8 cellular contexts compared by ENCODE assay signal in genomic region chr19:2315818-2316353, GRCh38. TPM values are rescaled to one million over a fixed set of nuclear protein-coding genes. Genes with fewer than 3 reads are reported as not detected.
A peak's percentile ranks its signal among the peaks of the same experiment; 100 is the strongest.
DNase-seq lines count a peak whose midpoint lies in the region; ATAC-seq and TF ChIP-seq lines count a peak whose summit lies in the region.

No MANE protein-coding gene starts in this region.

- H3K27me3 ChIP-seq in dorsolateral prefrontal cortex, result peaks cover 0 to 10% (median 0%) of the 10 kb centered on the region in 45 donors
- H3K27me3 ChIP-seq in uterus, result peaks cover 0 to 11% of the 10 kb centered on the region in 2 donors

- H3K4me1 Mint-ChIP-seq in memory B cell, result peaks cover 31% of the 10 kb centered on the region

- H3K27me3 Mint-ChIP-seq in memory B cell, result no peaks in the 10 kb centered on the region

- DNase-seq in activated naive CD4-positive, alpha-beta T cell treated with anti-CD3 and anti-CD28 coated beads, Interleukin-2, amount 50 U/mL, for 72 hours (ENCODE audit: low spot score in 2 of 2), result peak in 1 of 2 donors; percentile 41
- no peak for DNase-seq in activated naive CD4-positive, alpha-beta T cell (lab: John Stamatoyannopoulos, UW)
- DNase-seq in OCI-LY7 (ENCODE audit: low spot score) (peak; percentile 37), dorsolateral prefrontal cortex (peak in 8 of 10 donors; percentile 61 to 81 (median 74)), memory B cell (ENCODE audit: low spot score in 2 of 2) (no peak), uterus (no peak), GOT3 (lab: John Stamatoyannopoulos, UW) (no peak)

- no peaks in the 10 kb centered on the region for H3K79me2 ChIP-seq in OCI-LY7 (ENCODE audit: insufficient read depth, low read depth, low read length)

- peaks cover 23% of the 10 kb centered on the region for H3K4me1 ChIP-seq in OCI-LY7 (ENCODE audit: insufficient read depth, low read length, poor library complexity, severe bottlenecking)
- no peaks in the 10 kb centered on the region for H3K4me1 ChIP-seq in uterus

- H3K9me2 ChIP-seq in OCI-LY7 (ENCODE audit: insufficient read depth, low read length), result no peaks in the 10 kb centered on the region

- peaks cover 10 to 15% of the 10 kb centered on the region in 2 donors for H3K9me3 Mint-ChIP-seq in activated naive CD4-positive, alpha-beta T cell treated with anti-CD3 and anti-CD28 coated beads, Interleukin-2, amount 50 U/mL, for 72 hours
- peaks cover 3% of the 10 kb centered on the region for H3K9me3 Mint-ChIP-seq in memory B cell

- H3K4me3 Mint-ChIP-seq in memory B cell, result peak overlapping the region; percentile 66

- CTCF ChIA-PET in OCI-LY7 (lab: Charles Lee; ENCODE audit: unreplicated experiment), result no interaction called here

- H3K27ac ChIP-seq in OCI-LY7 (ENCODE audit: low read depth, low read length, poor library complexity, severe bottlenecking) (no peak overlapping the region), dorsolateral prefrontal cortex (peak overlapping the region in 18 of 59 donors; percentile 8 to 60 (median 30)), uterus (no peak overlapping the region)

- H3K4me3 ChIP-seq in OCI-LY7 (ENCODE audit: low read depth, low read length, poor library complexity, severe bottlenecking) (no peak overlapping the region), dorsolateral prefrontal cortex (no peak overlapping the region), uterus (no peak overlapping the region)

- TF ChIP-seq CTCF in OCI-LY7 (conservative IDR thresholded peaks at IDR 0.05; ENCODE audit: low read length), result peak; percentile 37; the same call in 1 of the 2 replicates
- TF ChIP-seq CTCF in dorsolateral prefrontal cortex (IDR thresholded peaks at IDR 0.05 in 54 of 56, conservative IDR thresholded peaks at IDR 0.05 in 2 of 56; ENCODE audit: low read depth in 1 of 56, partially characterized antibody in 56 of 56), result peak; percentile 29 to 88 (median 76)
- TF ChIP-seq CTCF in uterus (IDR thresholded peaks at IDR 0.05), result peak in 3 of 4 experiments; percentile 35 to 59 (median 55)

- peaks cover 12 to 15% of the 10 kb centered on the region in 2 donors for H3K36me3 Mint-ChIP-seq in activated naive CD4-positive, alpha-beta T cell treated with anti-CD3 and anti-CD28 coated beads, Interleukin-2, amount 50 U/mL, for 72 hours
- H3K36me3 Mint-ChIP-seq in memory B cell, result no peaks in the 10 kb centered on the region

- no peak for TF ChIP-seq POLR2A in uterus (IDR thresholded peaks at IDR 0.05)

- BruUV-seq in OCI-LY7 (replicated peaks; lab: Mats Ljungman, UMichigan), result no TSS peak

- intact Hi-C loops in OCI-LY7 (cut with micrococcal nuclease; ENCODE audit: unreplicated experiment) (loop anchor here (5.0 kb wide), 1 partner anchor 159 kb away; no protein-coding TSS in a partner anchor), dorsolateral prefrontal cortex (cut with DNase I) (loop anchor here (2.0 to 5.0 kb wide), 5 partner anchors 39 to 164 kb away; partner anchors contain the start of genes AP3D1 (in 1 of the 2), PLEKHJ1 (in 1 of the 2) and SF3A2 (in 1 of the 2)), uterus (cut with DNase I; ENCODE audit: low total_unique reads) (no loop called here)

- H3K36me3 ChIP-seq in OCI-LY7 (ENCODE audit: insufficient read depth, low read length) (peaks cover 4% of the 10 kb centered on the region; the same call in 1 of the 2 replicates), uterus (no peaks in the 10 kb centered on the region)

- POLR2A ChIA-PET in OCI-LY7 (lab: Charles Lee), result no interaction called here

- no peak overlapping the region for H3K27ac Mint-ChIP-seq in activated naive CD4-positive, alpha-beta T cell treated with anti-CD3 and anti-CD28 coated beads, Interleukin-2, amount 50 U/mL, for 72 hours
- H3K27ac Mint-ChIP-seq in memory B cell, result peak overlapping the region; percentile 85

- H2AFZ ChIP-seq in OCI-LY7 (ENCODE audit: low read length), result no peak overlapping the region

- H3K9me3 ChIP-seq in OCI-LY7 (ENCODE audit: low read length), result peaks cover 19% of the 10 kb centered on the region
- H3K9me3 ChIP-seq in uterus, result peaks cover 0 to 3% of the 10 kb centered on the region in 2 donors

- ATAC-seq in activated naive CD4-positive, alpha-beta T cell treated with anti-CD3 and anti-CD28 coated beads, Interleukin-2, amount 50 U/mL, for 72 hours, result peak; percentile 59 to 75
- peak; percentile 84 for ATAC-seq in memory B cell (ENCODE audit: low read depth)
- no peak for ATAC-seq in HG02642 (IDR thresholded peaks at IDR 0.05; ENCODE audit: poor library complexity, unreplicated experiment)

- no peak overlapping the region for H3K4me2 ChIP-seq in OCI-LY7 (ENCODE audit: low read length)

- H4K20me1 ChIP-seq in OCI-LY7 (ENCODE audit: insufficient read depth, low read length), result no peaks in the 10 kb centered on the region

RNA-seq across cellular contexts. Expression of gene LINGO3, which starts 7.9 kb away (rescaled TPM):
- total RNA-seq in activated naive CD4-positive, alpha-beta T cell treated with anti-CD3 and anti-CD28 coated beads, Interleukin-2, amount 50 U/mL, for 72 hours, result under 1 TPM in 1 of 2 donors, not detected in 1; 0.25 TPM
- total RNA-seq in OCI-LY7 (2014; rRNA removed; shearing (Covaris generic)), result 0.33 and 0.38 TPM in 2 replicates
- 0.13 and 0.17 TPM in 2 replicates for total RNA-seq in OCI-LY7 (2022)
- 10 to 100 TPM in 1 of 120 experiments, 1 to 10 TPM in 119; 1.7 to 16.2 (median 4.4) TPM for total RNA-seq in dorsolateral prefrontal cortex
- not detected for total RNA-seq in uterus

RNA-seq across cellular contexts. Expression of gene LSM7, which starts 12.5 kb away (rescaled TPM):
- total RNA-seq in activated naive CD4-positive, alpha-beta T cell treated with anti-CD3 and anti-CD28 coated beads, Interleukin-2, amount 50 U/mL, for 72 hours, result 100 to 1,000 TPM; 115 to 140 TPM
- 288 and 321 TPM in 2 replicates for total RNA-seq in OCI-LY7 (2014; rRNA removed; shearing (Covaris generic))
- total RNA-seq in OCI-LY7 (2022) (164 and 170 TPM in 2 replicates), dorsolateral prefrontal cortex (10 to 100 TPM; 25.2 to 59.5 (median 43.2) TPM), uterus (100 to 1,000 TPM in 3 of 4 donors, 10 to 100 TPM in 1; 51.8 to 186 (median 142) TPM)

RNA-seq across cellular contexts. Expression of gene SPPL2B, which starts 12.6 kb away (rescaled TPM):
- 10 to 100 TPM; 38.5 to 61.6 TPM for total RNA-seq in activated naive CD4-positive, alpha-beta T cell treated with anti-CD3 and anti-CD28 coated beads, Interleukin-2, amount 50 U/mL, for 72 hours
- total RNA-seq in OCI-LY7 (2014; rRNA removed; shearing (Covaris generic)), result 96.9 and 106 TPM in 2 replicates
- total RNA-seq in OCI-LY7 (2022) (185 and 191 TPM in 2 replicates), dorsolateral prefrontal cortex (100 to 1,000 TPM in 7 of 120 experiments, 10 to 100 TPM in 113; 40.9 to 134 (median 70.6) TPM), uterus (10 to 100 TPM; 14.3 to 58.5 (median 31.5) TPM)

RNA-seq across cellular contexts. Expression of gene PEAK3, which starts 33.9 kb away (rescaled TPM):
- total RNA-seq in activated naive CD4-positive, alpha-beta T cell treated with anti-CD3 and anti-CD28 coated beads, Interleukin-2, amount 50 U/mL, for 72 hours, result not detected
- not detected in 2 replicates for total RNA-seq in OCI-LY7 (2014; rRNA removed; shearing (Covaris generic))
- total RNA-seq in OCI-LY7 (2022) (0.18 TPM in 1 of 2 replicates, not detected in the other), dorsolateral prefrontal cortex (1 to 10 TPM in 12 of 120 experiments, under 1 TPM in 101, not detected in 7; 0.16 to 1.5 (median 0.55) TPM), uterus (under 1 TPM in 2 of 4 donors, not detected in 2; 0.26 to 0.40 TPM)

RNA-seq across cellular contexts. Expression of gene TMPRSS9, which starts 44.2 kb away (rescaled TPM):
- not detected for total RNA-seq in activated naive CD4-positive, alpha-beta T cell treated with anti-CD3 and anti-CD28 coated beads, Interleukin-2, amount 50 U/mL, for 72 hours
- 0.44 TPM in 1 of 2 replicates, not detected in the other for total RNA-seq in OCI-LY7 (2014; rRNA removed; shearing (Covaris generic))
- total RNA-seq in OCI-LY7 (2022) (0.28 TPM in 1 of 2 replicates, not detected in the other), dorsolateral prefrontal cortex (1 to 10 TPM in 1 of 120 experiments, under 1 TPM in 61, not detected in 58; 0.13 to 1.5 (median 0.29) TPM), uterus (under 1 TPM in 1 of 4 donors, not detected in 3; 0.69 TPM)

Comparison
In these comparisons a context has a peak if more than half of its experiments do, and no peak if none do; other contexts are left out.
1. DNase-seq: peak in OCI-LY7 (single experiment) and dorsolateral prefrontal cortex (8 of 10); none in activated naive CD4-positive, alpha-beta T cell (0 of 4), memory B cell (0 of 2), uterus (0 of 2) and GOT3 (single experiment).
2. Peak in every context shown above with its lines, with median percentiles within 50 percentile points of each other: CTCF ChIP-seq.